Comparison of ENCODE assay signal across 8 cellular contexts in genomic region chr6:134640229-134640628, GRCh38.
"Had no signal": no experiment of that assay in that cellular context is flagged by ENCODE, and none has a peak within 500 bp of the region (broad histone marks: within the 10 kb centered on the region; RNA-seq: fewer than 3 reads in every experiment).

No MANE protein-coding gene starts in this region.

- H3K27me3 ChIP-seq: pancreas had no signal

- H3K4me3 Mint-ChIP-seq: activated CD4-positive, alpha-beta T cell treated with anti-CD3 and anti-CD28 coated beads, Interleukin-2, amount 10 ng/mL, durations not matched to agents 24 days and 14 days; activated T-helper 1 cell treated with anti-CD3 and anti-CD28 coated beads, Interleukin-12 subunit alpha, Interleukin-12 subunit beta, Interleukin-2, Interleukin-4 antibody, amounts not matched to agents 30 ng/mL and 10 ng/mL and 1 ng/mL, durations not matched to agents 14 hours and 24 hours and 36 hours; effector memory CD8-positive, alpha-beta T cell; immature natural killer cell; stimulated activated naive CD8-positive, alpha-beta T cell treated with anti-CD3 and anti-CD28 coated beads, Interleukin-15, amount 100 ng/mL, for 72 hours; WTC11 had no signal

- H3K27ac ChIP-seq: pancreas had no signal

- H3K36me3 Mint-ChIP-seq: immature natural killer cell, WTC11 had no signal

- H3K27ac Mint-ChIP-seq: activated CD4-positive, alpha-beta T cell treated with anti-CD3 and anti-CD28 coated beads, Interleukin-2, amount 10 ng/mL, durations not matched to agents 24 days and 14 days; activated T-helper 1 cell treated with anti-CD3 and anti-CD28 coated beads, Interleukin-12 subunit alpha, Interleukin-12 subunit beta, Interleukin-2, Interleukin-4 antibody, amounts not matched to agents 30 ng/mL and 10 ng/mL and 1 ng/mL, durations not matched to agents 14 hours and 24 hours and 36 hours; effector memory CD8-positive, alpha-beta T cell; immature natural killer cell; stimulated activated naive CD8-positive, alpha-beta T cell treated with anti-CD3 and anti-CD28 coated beads, Interleukin-15, amount 100 ng/mL, for 72 hours; WTC11 had no signal

- DNase-seq: cortex of kidney had no signal

- H3K4me3 ChIP-seq: pancreas had no signal

- H3K9me3 ChIP-seq: pancreas had no signal

- H3K9me3 Mint-ChIP-seq: activated CD4-positive, alpha-beta T cell treated with anti-CD3 and anti-CD28 coated beads, Interleukin-2, amount 10 ng/mL, durations not matched to agents 24 days and 14 days; activated T-helper 1 cell treated with anti-CD3 and anti-CD28 coated beads, Interleukin-12 subunit alpha, Interleukin-12 subunit beta, Interleukin-2, Interleukin-4 antibody, amounts not matched to agents 30 ng/mL and 10 ng/mL and 1 ng/mL, durations not matched to agents 14 hours and 24 hours and 36 hours; effector memory CD8-positive, alpha-beta T cell; immature natural killer cell; stimulated activated naive CD8-positive, alpha-beta T cell treated with anti-CD3 and anti-CD28 coated beads, Interleukin-15, amount 100 ng/mL, for 72 hours; WTC11 had no signal

- H3K36me3 ChIP-seq: pancreas had no signal

- H3K27me3 Mint-ChIP-seq: stimulated activated naive CD8-positive, alpha-beta T cell treated with anti-CD3 and anti-CD28 coated beads, Interleukin-15, amount 100 ng/mL, for 72 hours had no signal
